In the genomic region with DNA sequence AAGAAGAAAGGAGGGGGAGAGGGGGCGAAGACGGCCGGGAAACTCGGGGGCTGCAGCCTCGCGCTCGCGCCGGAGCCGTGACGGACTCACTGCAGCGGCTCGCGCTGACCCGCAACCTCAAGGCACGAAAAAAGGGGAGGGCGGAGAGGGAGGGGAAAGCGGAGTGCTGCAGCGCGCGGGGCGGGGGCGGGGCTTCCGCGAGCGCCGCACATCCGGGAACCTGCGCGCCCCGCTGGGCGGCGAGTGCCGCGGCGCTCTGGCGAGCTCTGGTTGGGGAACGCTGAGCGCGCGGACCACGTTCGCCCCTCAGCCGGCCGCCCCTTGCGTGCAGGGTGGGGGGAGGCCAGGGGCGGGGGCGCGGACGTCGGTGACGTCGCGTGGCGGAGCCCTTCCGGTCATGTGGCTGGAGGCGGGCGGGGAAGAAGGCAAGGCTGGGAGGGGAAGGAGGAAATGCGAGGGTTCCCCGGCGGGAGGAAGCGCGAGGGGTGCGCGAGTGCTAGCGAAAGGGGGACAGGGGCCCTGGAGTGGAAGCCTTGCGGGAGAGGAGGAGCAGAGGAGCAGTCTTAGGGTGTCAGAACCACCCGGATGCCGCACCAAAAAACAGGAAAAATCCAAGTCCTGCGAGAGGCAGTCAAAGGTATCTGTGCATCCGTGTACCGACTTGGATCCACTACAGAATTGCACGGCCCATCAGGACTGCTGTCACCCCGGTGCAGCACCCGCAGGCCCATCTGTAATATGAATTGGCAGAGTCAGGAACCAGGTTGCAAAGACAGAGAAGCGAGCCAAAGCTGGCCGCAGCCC, we compare ENCODE assay signal across 8 cellular contexts. TPM values are rescaled to one million over a fixed set of nuclear protein-coding genes. Genes with fewer than 3 reads are reported as not detected.
DNase-seq lines count a peak whose midpoint lies in the region; ATAC-seq and TF ChIP-seq lines count a peak whose summit lies in the region.

A gene with protein sequence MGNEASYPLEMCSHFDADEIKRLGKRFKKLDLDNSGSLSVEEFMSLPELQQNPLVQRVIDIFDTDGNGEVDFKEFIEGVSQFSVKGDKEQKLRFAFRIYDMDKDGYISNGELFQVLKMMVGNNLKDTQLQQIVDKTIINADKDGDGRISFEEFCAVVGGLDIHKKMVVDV (minus strand): TSS at position 126 of the 804 bp plus-strand sequence. CDS start 405 bp downstream, outside the sequence.

- no peaks in the 10 kb centered on the region for H3K9me3 ChIP-seq in mucosa of rectum (ENCODE audit: control insufficient read depth in 2 of 2, low read length in 2 of 2)

- H3K4me1 Mint-ChIP-seq in activated T-cell treated with anti-CD3 and anti-CD28 coated beads, Interleukin-2, amount 50 U/mL, for 24 hours (ENCODE audit: low read depth), result peaks cover 41% of the 10 kb centered on the region

- no peaks in the 10 kb centered on the region for H3K27me3 ChIP-seq in mucosa of rectum (ENCODE audit: control insufficient read depth in 2 of 2, insufficient read depth in 2 of 2, low read length in 2 of 2)

- in situ Hi-C loops in KBM-7 (cut with MboI; ENCODE audit: low pct_unique_long_range_greater_than_20kb, low sequenced_read_pairs), result no loop called here

- peaks cover 28 to 30% of the 10 kb centered on the region in 2 donors for H3K4me1 ChIP-seq in mucosa of rectum (ENCODE audit: control insufficient read depth in 2 of 2, insufficient read depth in 2 of 2, low read length in 2 of 2)

- peaks cover 31% of the 10 kb centered on the region for H3K36me3 Mint-ChIP-seq in activated T-cell treated with anti-CD3 and anti-CD28 coated beads, Interleukin-2, amount 50 U/mL, for 24 hours (ENCODE audit: low read depth)

- no peaks in the 10 kb centered on the region for H3K9me3 Mint-ChIP-seq in activated T-cell treated with anti-CD3 and anti-CD28 coated beads, Interleukin-2, amount 50 U/mL, for 24 hours

- TF ChIP-seq POLR2A in erythroblast (IDR thresholded peaks at IDR 0.05; ENCODE audit: low read length), result peak; percentile 94

- H3K36me3 ChIP-seq in mucosa of rectum (ENCODE audit: control insufficient read depth in 2 of 2, insufficient read depth in 2 of 2, low read length in 2 of 2), result no peaks in the 10 kb centered on the region

- peak within 1 kb of the TSS; percentile 98 for H3K4me3 Mint-ChIP-seq in activated T-cell treated with anti-CD3 and anti-CD28 coated beads, Interleukin-2, amount 50 U/mL, for 24 hours

- peak within 1 kb of the TSS; percentile 99 for H3K27ac Mint-ChIP-seq in activated T-cell treated with anti-CD3 and anti-CD28 coated beads, Interleukin-2, amount 50 U/mL, for 24 hours

- peak within 1 kb of the TSS; percentile 99 for H3K27ac ChIP-seq in mucosa of rectum (ENCODE audit: low read depth in 2 of 2, low read length in 2 of 2)

- peak within 1 kb of the TSS; percentile 94 to 96 for H3K9ac ChIP-seq in mucosa of rectum (ENCODE audit: low read depth in 1 of 2, low read length in 2 of 2)

- DNase-seq in DMS153 (lab: John Stamatoyannopoulos, UW), result peak; percentile 94
- DNase-seq in KBM-7, result peak; percentile 95
- peak; percentile 97 for DNase-seq in activated T-cell treated with anti-CD3 and anti-CD28 coated beads, Interleukin-2, amount 50 U/mL, for 24 hours
- peak; percentile 98 to 99 for DNase-seq in erythroblast (lab: John Stamatoyannopoulos, UW)
- DNase-seq in stimulated activated CD8-positive, alpha-beta memory T cell treated with anti-CD3 and anti-CD28 coated beads, Interleukin-4, amount 100 ng/mL, for 4 hours (ENCODE audit: low read depth in 2 of 2, low spot score in 1 of 2), result peak; percentile 83 to 91

- no peaks in the 10 kb centered on the region for H3K27me3 Mint-ChIP-seq in activated T-cell treated with anti-CD3 and anti-CD28 coated beads, Interleukin-2, amount 50 U/mL, for 24 hours

- ATAC-seq in GM21619 (IDR thresholded peaks at IDR 0.05; ENCODE audit: unreplicated experiment), result peak; percentile 75

- peak within 1 kb of the TSS; percentile 90 to 95 for H3K4me3 ChIP-seq in mucosa of rectum (ENCODE audit: low read length in 2 of 2)

TF ChIP-seq in PFSK-1, 5 proteins besides CTCF, POLR2A, EP300 and RAD21:
- TF ChIP-seq, protein P1, sequence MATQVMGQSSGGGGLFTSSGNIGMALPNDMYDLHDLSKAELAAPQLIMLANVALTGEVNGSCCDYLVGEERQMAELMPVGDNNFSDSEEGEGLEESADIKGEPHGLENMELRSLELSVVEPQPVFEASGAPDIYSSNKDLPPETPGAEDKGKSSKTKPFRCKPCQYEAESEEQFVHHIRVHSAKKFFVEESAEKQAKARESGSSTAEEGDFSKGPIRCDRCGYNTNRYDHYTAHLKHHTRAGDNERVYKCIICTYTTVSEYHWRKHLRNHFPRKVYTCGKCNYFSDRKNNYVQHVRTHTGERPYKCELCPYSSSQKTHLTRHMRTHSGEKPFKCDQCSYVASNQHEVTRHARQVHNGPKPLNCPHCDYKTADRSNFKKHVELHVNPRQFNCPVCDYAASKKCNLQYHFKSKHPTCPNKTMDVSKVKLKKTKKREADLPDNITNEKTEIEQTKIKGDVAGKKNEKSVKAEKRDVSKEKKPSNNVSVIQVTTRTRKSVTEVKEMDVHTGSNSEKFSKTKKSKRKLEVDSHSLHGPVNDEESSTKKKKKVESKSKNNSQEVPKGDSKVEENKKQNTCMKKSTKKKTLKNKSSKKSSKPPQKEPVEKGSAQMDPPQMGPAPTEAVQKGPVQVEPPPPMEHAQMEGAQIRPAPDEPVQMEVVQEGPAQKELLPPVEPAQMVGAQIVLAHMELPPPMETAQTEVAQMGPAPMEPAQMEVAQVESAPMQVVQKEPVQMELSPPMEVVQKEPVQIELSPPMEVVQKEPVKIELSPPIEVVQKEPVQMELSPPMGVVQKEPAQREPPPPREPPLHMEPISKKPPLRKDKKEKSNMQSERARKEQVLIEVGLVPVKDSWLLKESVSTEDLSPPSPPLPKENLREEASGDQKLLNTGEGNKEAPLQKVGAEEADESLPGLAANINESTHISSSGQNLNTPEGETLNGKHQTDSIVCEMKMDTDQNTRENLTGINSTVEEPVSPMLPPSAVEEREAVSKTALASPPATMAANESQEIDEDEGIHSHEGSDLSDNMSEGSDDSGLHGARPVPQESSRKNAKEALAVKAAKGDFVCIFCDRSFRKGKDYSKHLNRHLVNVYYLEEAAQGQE (IDR thresholded peaks at IDR 0.05; ENCODE audit: insufficient read depth in 1 of 2, low read depth in 2 of 2, low read length in 2 of 2), result no peak
- no peak for TF ChIP-seq TAF1 (IDR thresholded peaks at IDR 0.05; ENCODE audit: borderline replicate concordance, insufficient read depth, low read length)
- peak; percentile 77; the same call in 1 of the 2 replicates for TF ChIP-seq POLR2AphosphoS5 (IDR thresholded peaks at IDR 0.05; ENCODE audit: low read depth, low read length)
- TF ChIP-seq FOXP2 (optimal IDR thresholded peaks at IDR 0.05; ENCODE audit: borderline replicate concordance, extremely low read depth, extremely low read length, insufficient read depth), result no peak
- TF ChIP-seq SIN3A (IDR thresholded peaks at IDR 0.05; ENCODE audit: borderline replicate concordance, insufficient read depth, low read length), result 0 out of 2 replicates have a peak, but pooled peaks have one; percentile 46

RNA-seq across cellular contexts. Expression of the gene that starts here (rescaled TPM):
- polyA plus RNA-seq in PFSK-1 (2012; ENCODE audit: insufficient read length, low read depth), result 18.3 TPM

Comparison
In these comparisons a context has a peak if more than half of its experiments do, and no peak if none do; other contexts are left out.
1. Peak in every context shown above with its lines: DNase-seq, ATAC-seq, H3K4me3 ChIP-seq and H3K27ac ChIP-seq.